26 cellular contexts compared by ENCODE assay signal in the genomic region with DNA sequence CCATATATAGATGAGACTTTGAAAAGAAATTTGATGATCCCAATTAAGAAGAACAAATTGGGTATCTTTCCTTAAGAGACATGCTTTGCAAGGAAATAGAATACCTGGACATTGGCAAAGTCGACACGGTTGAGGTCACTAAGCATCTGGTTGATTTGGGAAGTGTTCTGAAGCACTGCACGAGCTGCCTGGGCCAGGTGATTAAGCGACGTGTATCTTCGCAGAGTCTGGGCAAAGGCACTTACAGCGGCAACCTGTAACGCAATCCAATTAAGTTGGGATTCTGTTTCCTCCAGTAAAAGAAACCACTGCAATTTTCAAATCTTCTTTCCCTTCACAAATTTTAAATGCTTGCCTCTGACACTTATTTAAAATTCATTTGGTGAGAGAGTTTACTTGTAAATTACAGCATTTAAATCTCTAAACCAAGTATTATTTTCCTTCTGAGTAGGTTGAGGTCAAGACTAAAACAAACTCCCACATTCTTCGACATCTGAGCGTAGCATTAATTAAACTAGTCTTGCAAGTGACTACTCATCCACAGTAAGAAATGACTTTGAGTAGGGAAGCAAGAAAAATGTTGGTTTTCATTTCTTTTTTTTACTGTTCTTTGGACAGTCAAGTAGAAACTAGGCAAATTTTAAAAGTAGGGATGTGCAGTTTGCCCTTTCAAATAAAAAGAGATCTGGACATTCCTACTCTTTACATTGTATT.
DNase-seq lines count a peak whose midpoint lies in the region; ATAC-seq and TF ChIP-seq lines count a peak whose summit lies in the region.
"Had no signal": no experiment of that assay in that cellular context is flagged by ENCODE, and none has a peak within 500 bp of the region (broad histone marks: within the 10 kb centered on the region; RNA-seq: fewer than 3 reads in every experiment).

No MANE protein-coding gene starts in this region.

- no peak overlapping the region for H3K56ac ChIP-seq in H9 (ENCODE audit: insufficient read length, low read depth, low read length)

- H4K20me1 ChIP-seq in H9 (ENCODE audit: control insufficient read depth, insufficient read depth, insufficient read length), result no peaks in the 10 kb centered on the region
- 0 out of 2 replicates have a peak, but pooled peaks cover 5% of the 10 kb centered on the region for H4K20me1 ChIP-seq in OCI-LY3 (ENCODE audit: insufficient read depth, low read length)

- H2AFZ ChIP-seq in H9 (ENCODE audit: low read length) (no peak overlapping the region), OCI-LY3 (ENCODE audit: low read depth, low read length) (no peak overlapping the region)
- H2AFZ ChIP-seq: GM23248 had no signal

- no peak overlapping the region for H3K27ac ChIP-seq in H9 (ENCODE audit: insufficient read length, low read depth, low read length)
- H3K27ac ChIP-seq in OCI-LY3 (ENCODE audit: low read length), result no peak overlapping the region
- H3K27ac ChIP-seq: C4-2B, GM23248, KMS-11 had no signal

- H3K9me3 ChIP-seq in H9 (ENCODE audit: control insufficient read depth, low read depth, low read length), result no peaks in the 10 kb centered on the region
- no peaks in the 10 kb centered on the region for H3K9me3 ChIP-seq in OCI-LY3 (ENCODE audit: insufficient read depth, low read length)

- no peaks in the 10 kb centered on the region for H3K23me2 ChIP-seq in H9 (ENCODE audit: insufficient read length, low read depth, low read length, poor library complexity, severe bottlenecking)

- H4K5ac ChIP-seq in H9 (ENCODE audit: insufficient read length, low read depth, low read length), result no peak overlapping the region

- H2AK5ac ChIP-seq in H9 (ENCODE audit: insufficient read length, low read length), result no peak overlapping the region

- DNase-seq in H9, result peak; percentile 30
- DNase-seq in left kidney (ENCODE audit: low read depth, low spot score), result peak; percentile 90
- no peak for DNase-seq in stimulated activated naive B cell treated with anti-CD40 and anti-IgM and Interleukin-4, amounts not matched to agents 10 μg/mL and 1 μg/mL and 100 μg/mL, for 72 hours
- no peak for DNase-seq in natural killer cell treated with Interleukin-12 subunit alpha and Interleukin-12 subunit beta and Interleukin-15 and Interleukin-18, amount 100 ng/mL, for 72 hours (ENCODE audit: low spot score)
- DNase-seq in cerebellar cortex (ENCODE audit: low spot score), result no peak
- no peak for DNase-seq in GM13977 (ENCODE audit: low spot score)
- DNase-seq: CD8-positive, alpha-beta T cell; DMS 273 treated with DMSO at 0.1 percent for 48 hours; DMS79; EL; GDM1; GM23248; HCEC 1CT; MM.1S; NCI-H2081; NCI-H2171 treated with DMSO at 0.1 percent for 48 hours; NCI-H345; NCI-H748 treated with DMSO at 0.1 percent for 48 hours; Right ventricle myocardium superior; RPMI8226; T-cell had no signal

- peak overlapping the region; percentile 44 for H3K4me3 ChIP-seq in OCI-LY3 (ENCODE audit: low read length)
- H3K4me3 ChIP-seq: GM23248 had no signal

- H3K23ac ChIP-seq in H9 (ENCODE audit: insufficient read length, low read depth, low read length), result no peak overlapping the region

- no peak overlapping the region for H2BK5ac ChIP-seq in H9 (ENCODE audit: insufficient read length, low read length)

- H3K27ac Mint-ChIP-seq in H9, result peak overlapping the region; percentile 16 to 88 (median 20); a peak in 4 of 7 replicates
- no peak overlapping the region for H3K27ac Mint-ChIP-seq in stimulated activated naive B cell treated with anti-CD40 and anti-IgM and Interleukin-4, amounts not matched to agents 10 μg/mL and 1 μg/mL and 100 μg/mL, for 72 hours
- no peak overlapping the region for H3K27ac Mint-ChIP-seq in natural killer cell treated with Interleukin-12 subunit alpha and Interleukin-12 subunit beta and Interleukin-15 and Interleukin-18, amount 100 ng/mL, for 72 hours
- H3K27ac Mint-ChIP-seq: B cell; CD8-positive, alpha-beta T cell; IgD-negative memory B cell; T-cell had no signal

- TF ChIP-seq CTCF in H9 (conservative IDR thresholded peaks at IDR 0.05) (no peak), OCI-LY3 (IDR thresholded peaks at IDR 0.05; ENCODE audit: low read depth, low read length) (no peak), GM13977 (IDR thresholded peaks at IDR 0.05; ENCODE audit: extremely low read depth, insufficient read depth, missing control alignments) (no peak)

- no peaks in the 10 kb centered on the region for H3K79me1 ChIP-seq in H9 (ENCODE audit: insufficient read depth, low read depth, low read length, poor library complexity, severe bottlenecking)

- H3K4me2 ChIP-seq in H9 (ENCODE audit: insufficient read depth, insufficient read length, low read length) (no peak overlapping the region), OCI-LY3 (ENCODE audit: low read length) (peak overlapping the region; percentile 72)
- H3K4me2 ChIP-seq: KMS-11 had no signal

- H3K27me3 ChIP-seq in H9 (ENCODE audit: insufficient read depth, low read length), result no peaks in the 10 kb centered on the region
- H3K27me3 ChIP-seq in OCI-LY3 (ENCODE audit: low read depth, low read length), result peaks cover 33% of the 10 kb centered on the region

- in situ Hi-C loops in GM13977 (cut with MboI; ENCODE audit: low pct_unique_long_range_greater_than_20kb, low sequenced_read_pairs, unreplicated experiment), result no loop called here

- no peak overlapping the region for H3K4ac ChIP-seq in H9 (ENCODE audit: low read depth, low read length)

- H3K4me1 ChIP-seq in H9 (ENCODE audit: insufficient read depth, low read length) (peaks cover 2% of the 10 kb centered on the region; the same call in 1 of the 2 replicates), OCI-LY3 (ENCODE audit: low read length) (peaks cover 24% of the 10 kb centered on the region)

- no peak overlapping the region for H2BK120ac ChIP-seq in H9 (ENCODE audit: low read depth, low read length, poor library complexity, severe bottlenecking)

- peaks cover 16 to 17% of the 10 kb centered on the region in 2 experiments for H3K4me1 Mint-ChIP-seq in H9
- H3K4me1 Mint-ChIP-seq in stimulated activated naive B cell treated with anti-CD40 and anti-IgM and Interleukin-4, amounts not matched to agents 10 μg/mL and 1 μg/mL and 100 μg/mL, for 72 hours, result peaks cover 0 to 8% of the 10 kb centered on the region in 2 donors
- H3K4me1 Mint-ChIP-seq in natural killer cell treated with Interleukin-12 subunit alpha and Interleukin-12 subunit beta and Interleukin-15 and Interleukin-18, amount 100 ng/mL, for 72 hours (ENCODE audit: low read depth in 2 of 2), result no peaks in the 10 kb centered on the region
- H3K4me1 Mint-ChIP-seq: B cell, T-cell had no signal

- H3K27me3 Mint-ChIP-seq in H9 (ENCODE audit: low read depth), result no peaks in the 10 kb centered on the region
- H3K27me3 Mint-ChIP-seq in stimulated activated naive B cell treated with anti-CD40 and anti-IgM and Interleukin-4, amounts not matched to agents 10 μg/mL and 1 μg/mL and 100 μg/mL, for 72 hours, result no peaks in the 10 kb centered on the region
- H3K27me3 Mint-ChIP-seq in natural killer cell treated with Interleukin-12 subunit alpha and Interleukin-12 subunit beta and Interleukin-15 and Interleukin-18, amount 100 ng/mL, for 72 hours, result no peaks in the 10 kb centered on the region
- H3K27me3 Mint-ChIP-seq: B cell, IgD-negative memory B cell, T-cell had no signal

- H2BK12ac ChIP-seq in H9 (ENCODE audit: insufficient read length, low read depth, low read length), result no peak overlapping the region

- no peak overlapping the region for H3K14ac ChIP-seq in H9 (ENCODE audit: insufficient read depth, low read length)

- WGBS in H9 (ENCODE audit: extremely low coverage, insufficient read length, low lambda C conversion rate), result no CpG with 5 or more reads among the region's 10 CpGs

- no peak overlapping the region for H2BK15ac ChIP-seq in H9 (ENCODE audit: low read depth, low read length)

- no peak overlapping the region for H3T11ph ChIP-seq in H9 (ENCODE audit: low read length)

- H3K4me3 Mint-ChIP-seq in H9, result no peak overlapping the region
- no peak overlapping the region for H3K4me3 Mint-ChIP-seq in stimulated activated naive B cell treated with anti-CD40 and anti-IgM and Interleukin-4, amounts not matched to agents 10 μg/mL and 1 μg/mL and 100 μg/mL, for 72 hours
- H3K4me3 Mint-ChIP-seq in natural killer cell treated with Interleukin-12 subunit alpha and Interleukin-12 subunit beta and Interleukin-15 and Interleukin-18, amount 100 ng/mL, for 72 hours, result no peak overlapping the region
- H3K4me3 Mint-ChIP-seq: B cell; CD8-positive, alpha-beta T cell; IgD-negative memory B cell; T-cell had no signal

- H2BK20ac ChIP-seq in H9 (ENCODE audit: low read depth, low read length, poor library complexity, severe bottlenecking), result no peak overlapping the region

- no peak overlapping the region for H4K91ac ChIP-seq in H9 (ENCODE audit: insufficient read length, low read depth, low read length)

- H3K36me3 ChIP-seq in OCI-LY3 (replicated peaks; ENCODE audit: low read depth, low read length), result no peaks in the 10 kb centered on the region

- no peak overlapping the region for H3K18ac ChIP-seq in H9 (ENCODE audit: insufficient read length, low read depth, low read length)

- no peak overlapping the region for H4K8ac ChIP-seq in H9 (replicated peaks; ENCODE audit: insufficient read length, low read depth, low read length)

- ATAC-seq in stimulated activated naive B cell treated with anti-CD40 and anti-IgM and Interleukin-4, amounts not matched to agents 10 μg/mL and 1 μg/mL and 100 μg/mL, for 72 hours (replicated peaks), result peak; percentile 23 to 38
- no peak for ATAC-seq in natural killer cell treated with Interleukin-12 subunit alpha and Interleukin-12 subunit beta and Interleukin-15 and Interleukin-18, amount 100 ng/mL, for 72 hours
- ATAC-seq: CD8-positive, alpha-beta T cell; T-cell had no signal

- H3K36me3 Mint-ChIP-seq in H9 (ENCODE audit: insufficient read depth in 1 of 3, low read depth in 3 of 3), result peaks cover 0 to 2% (median 0%) of the 10 kb centered on the region in 3 experiments; a peak in 2 of 7 replicates
- H3K36me3 Mint-ChIP-seq in stimulated activated naive B cell treated with anti-CD40 and anti-IgM and Interleukin-4, amounts not matched to agents 10 μg/mL and 1 μg/mL and 100 μg/mL, for 72 hours, result peaks cover 10 to 22% of the 10 kb centered on the region in 2 donors
- no peaks in the 10 kb centered on the region for H3K36me3 Mint-ChIP-seq in natural killer cell treated with Interleukin-12 subunit alpha and Interleukin-12 subunit beta and Interleukin-15 and Interleukin-18, amount 100 ng/mL, for 72 hours

- H3K9ac ChIP-seq in H9 (ENCODE audit: extremely low read depth, insufficient read length, low read length) (no peak overlapping the region), OCI-LY3 (ENCODE audit: low read length) (no peak overlapping the region)
- H3K9ac ChIP-seq: GM23248, KMS-11 had no signal

- no peaks in the 10 kb centered on the region for H3K79me2 ChIP-seq in H9 (ENCODE audit: insufficient read depth, low read length)
- H3K79me2 ChIP-seq in OCI-LY3 (ENCODE audit: low read length), result no peaks in the 10 kb centered on the region

- no peaks in the 10 kb centered on the region for H3K9me3 Mint-ChIP-seq in H9
- H3K9me3 Mint-ChIP-seq in stimulated activated naive B cell treated with anti-CD40 and anti-IgM and Interleukin-4, amounts not matched to agents 10 μg/mL and 1 μg/mL and 100 μg/mL, for 72 hours, result no peaks in the 10 kb centered on the region
- H3K9me3 Mint-ChIP-seq in natural killer cell treated with Interleukin-12 subunit alpha and Interleukin-12 subunit beta and Interleukin-15 and Interleukin-18, amount 100 ng/mL, for 72 hours, result no peaks in the 10 kb centered on the region
- H3K9me3 Mint-ChIP-seq: CD8-positive, alpha-beta T cell; IgD-negative memory B cell; T-cell had no signal

Comparison
In these comparisons a context has a peak if more than half of its experiments do, and no peak if none do; other contexts are left out.
1. DNase-seq: peak in H9 (single experiment) and left kidney (single experiment); none in stimulated activated naive B cell treated with anti-CD40 and anti-IgM and Interleukin-4, amounts not matched to agents 10 μg/mL and 1 μg/mL and 100 μg/mL, for 72 hours (single experiment), natural killer cell treated with Interleukin-12 subunit alpha and Interleukin-12 subunit beta and Interleukin-15 and Interleukin-18, amount 100 ng/mL, for 72 hours (single experiment), cerebellar cortex (single experiment) and GM13977 (single experiment).
2. H3K27ac Mint-ChIP-seq: peak in H9 (3 of 3); none in stimulated activated naive B cell treated with anti-CD40 and anti-IgM and Interleukin-4, amounts not matched to agents 10 μg/mL and 1 μg/mL and 100 μg/mL, for 72 hours (single experiment) and natural killer cell treated with Interleukin-12 subunit alpha and Interleukin-12 subunit beta and Interleukin-15 and Interleukin-18, amount 100 ng/mL, for 72 hours (0 of 2).
3. ATAC-seq: peak in stimulated activated naive B cell treated with anti-CD40 and anti-IgM and Interleukin-4, amounts not matched to agents 10 μg/mL and 1 μg/mL and 100 μg/mL, for 72 hours (2 of 2); none in natural killer cell treated with Interleukin-12 subunit alpha and Interleukin-12 subunit beta and Interleukin-15 and Interleukin-18, amount 100 ng/mL, for 72 hours (0 of 2).